In genomic region chr6:52799272-52799671, GRCh38 we compare ENCODE assay signal across 11 cellular contexts. TPM values are rescaled to one million over a fixed set of nuclear protein-coding genes. Genes with fewer than 3 reads are reported as not detected.
A peak's percentile ranks its signal among the peaks of the same experiment; 100 is the strongest.
DNase-seq lines count a peak whose midpoint lies in the region; TF ChIP-seq lines count a peak whose summit lies in the region.
"Not testable (repeated sequence)": the region's sequence is repeated elsewhere in the genome, so short reads cannot be mapped to it uniquely, and the experiment has no call there.
"Had no signal": no experiment of that assay in that cellular context is flagged by ENCODE, and none has a peak within 500 bp of the region (broad histone marks: within the 10 kb centered on the region; RNA-seq: fewer than 3 reads in every experiment).

No MANE protein-coding gene starts in this region.

- H3K27me3 Mint-ChIP-seq in HFFc6 (ENCODE audit: insufficient read depth): not testable (repeated sequence)

- peak; percentile 45 for DNase-seq in AG04449 (ENCODE audit: low read depth, low spot score)
- peak; percentile 82 for DNase-seq in EH (ENCODE audit: low read depth)
- peak; percentile 63 for DNase-seq in HFFc6
- peak; percentile 34 for DNase-seq in RPMI7951 (ENCODE audit: low read depth)
- DNase-seq in astrocyte of the spinal cord (ENCODE audit: low read depth, low spot score): peak; percentile 58
- peak; percentile 5 to 90 for DNase-seq in fibroblast of lung (ENCODE audit: low read depth in 2 of 2)
- DNase-seq in hepatocyte (ENCODE audit: low spot score): not testable (repeated sequence)
- peak; percentile 25 for DNase-seq in renal cortical epithelial cell (ENCODE audit: low read depth)

- not testable (repeated sequence) for H3K4me1 ChIP-seq in fibroblast of lung (ENCODE audit: control insufficient read depth, extremely low read depth, insufficient read depth, low read length); hepatocyte (ENCODE audit: insufficient read depth)

- not testable (repeated sequence) for H3K9me3 ChIP-seq in fibroblast of lung (ENCODE audit: control insufficient read depth, insufficient read depth, low read depth, low read length); hepatocyte (ENCODE audit: low read depth)

- not testable (repeated sequence) for H3K36me3 Mint-ChIP-seq in HFFc6 (ENCODE audit: low read depth)

- not testable (repeated sequence) for H3K4me3 Mint-ChIP-seq in HFFc6

- TF ChIP-seq CTCF in AG04449 (IDR thresholded peaks at IDR 0.05; ENCODE audit: insufficient read depth, low read length, missing control alignments); HFFc6 (IDR thresholded peaks at IDR 0.05); astrocyte of the spinal cord (IDR thresholded peaks at IDR 0.05; ENCODE audit: low read depth, low read length); fibroblast of lung (conservative IDR thresholded peaks at IDR 0.05 in 1 of 2, IDR thresholded peaks at IDR 0.05 in 1 of 2; ENCODE audit: low read depth in 1 of 2, low read length in 2 of 2); hepatocyte (IDR thresholded peaks at IDR 0.05; ENCODE audit: poor library complexity): not testable (repeated sequence)

- not testable (repeated sequence) for H3K79me2 ChIP-seq in fibroblast of lung (ENCODE audit: control insufficient read depth, insufficient read depth, low read length)
- peaks cover 20% of the 10 kb centered on the region for H3K79me2 ChIP-seq in hepatocyte

- H3K4me2 ChIP-seq in fibroblast of lung (ENCODE audit: extremely low read depth, insufficient read depth, low read length): not testable (repeated sequence)
- peak overlapping the region; percentile 70 for H3K4me2 ChIP-seq in hepatocyte

- H3K4me1 Mint-ChIP-seq in HFFc6 (ENCODE audit: low read depth): peaks cover 19% of the 10 kb centered on the region

- H3K9ac ChIP-seq in fibroblast of lung (ENCODE audit: insufficient read depth, low read length): not testable (repeated sequence)

- H3K36me3 ChIP-seq in fibroblast of lung (ENCODE audit: control insufficient read depth, insufficient read depth, low read length); hepatocyte (replicated peaks; ENCODE audit: insufficient read depth, low read depth): not testable (repeated sequence)

- WGBS in hepatocyte (ENCODE audit: low lambda C conversion rate, missing lambda C conversion rate): 91% methylated on average over 1 of the region's 1 CpG

- H3K27me3 ChIP-seq in fibroblast of lung (ENCODE audit: control insufficient read depth, insufficient read depth, low read length); hepatocyte: not testable (repeated sequence)

- H2AFZ ChIP-seq in fibroblast of lung (ENCODE audit: low read length); hepatocyte: not testable (repeated sequence)

- H3K27ac Mint-ChIP-seq in HFFc6: peak overlapping the region; percentile 34; the same call in 1 of the 2 replicates

- POLR2A ChIA-PET in AG04449 (lab: Yijun Ruan, JAX): not testable (repeated sequence)

- H3K9me3 Mint-ChIP-seq in HFFc6: not testable (repeated sequence)

- not testable (repeated sequence) for H3K27ac ChIP-seq in fibroblast of lung (ENCODE audit: insufficient read depth, low read length); hepatocyte

- H3K4me3 ChIP-seq in AG04449 (ENCODE audit: low read depth, low read length); astrocyte of the spinal cord (ENCODE audit: low read depth, low read length); fibroblast of lung (replicated peaks in 1 of 4; ENCODE audit: control extremely low read depth in 1 of 4, insufficient read depth in 1 of 4, low read depth in 3 of 4, low read length in 4 of 4); hepatocyte: not testable (repeated sequence)

- CTCF ChIA-PET in AG04449 (lab: Yijun Ruan, JAX): not testable (repeated sequence)

- not testable (repeated sequence) for H3K9me2 ChIP-seq in hepatocyte (replicated peaks; ENCODE audit: insufficient read depth)

- in situ Hi-C loops in astrocyte of the spinal cord (cut with HindIII; ENCODE audit: low sequenced_read_pairs): not testable (repeated sequence)

- H4K20me1 ChIP-seq in fibroblast of lung (ENCODE audit: control insufficient read depth, extremely low read depth, insufficient read depth, low read length); hepatocyte (ENCODE audit: insufficient read depth, poor library complexity, severe bottlenecking): not testable (repeated sequence)

RNA-seq across cellular contexts. Expression of gene GSTA1, which starts 4.3 kb away (rescaled TPM):
- under 1 TPM in 3 of 6 experiments, not detected in 3; 0.23 to 0.47 (median 0.28) TPM for total RNA-seq in HFFc6 (2021; fragmentation: NEBNext Ultra II Directional; extraction: Animal tissue kit (Norgen Biotek cat#: 25700))
- total RNA-seq in RPMI7951 (2014; rRNA removed; shearing (Covaris generic)): 0.48 and 0.68 TPM in 2 replicates
- under 0.01 TPM in 1 of 2 replicates, not detected in the other for total RNA-seq in fibroblast of lung
- not detected in 2 replicates for polyA plus RNA-seq in fibroblast of lung
- polyA plus RNA-seq in fibroblast of lung (2012): not detected in 2 replicates
- polyA minus RNA-seq in fibroblast of lung (ENCODE audit: low replicate concordance): not detected in 2 replicates
- 1,177 and 1,195 TPM in 2 replicates for total RNA-seq in hepatocyte
- 767 and 1,158 TPM in 2 replicates for polyA plus RNA-seq in hepatocyte
- total RNA-seq in renal cortical epithelial cell: 0.15 TPM in 1 of 2 replicates, not detected in the other
- total RNA-seq: CD8-positive, alpha-beta T cell had no signal

RNA-seq across cellular contexts. Expression of gene GSTA2, which starts 36.0 kb away (rescaled TPM):
- not detected for total RNA-seq in HFFc6 (2021; fragmentation: NEBNext Ultra II Directional; extraction: Animal tissue kit (Norgen Biotek cat#: 25700))
- not detected in 2 replicates for total RNA-seq in RPMI7951 (2014; rRNA removed; shearing (Covaris generic))
- total RNA-seq in fibroblast of lung (not detected in 2 replicates), hepatocyte (402 and 441 TPM in 2 replicates), renal cortical epithelial cell (0.15 TPM in 1 of 2 replicates, not detected in the other)
- polyA plus RNA-seq in fibroblast of lung (not detected in 2 replicates), hepatocyte (305 and 383 TPM in 2 replicates)
- not detected in 2 replicates for polyA plus RNA-seq in fibroblast of lung (2012)
- not detected in 2 replicates for polyA minus RNA-seq in fibroblast of lung (ENCODE audit: low replicate concordance)
- total RNA-seq: CD8-positive, alpha-beta T cell had no signal

RNA-seq across cellular contexts. Expression of gene GSTA5, which starts 41.3 kb away (rescaled TPM):
- not detected for total RNA-seq in HFFc6 (2021; fragmentation: NEBNext Ultra II Directional; extraction: Animal tissue kit (Norgen Biotek cat#: 25700))
- total RNA-seq in RPMI7951 (2014; rRNA removed; shearing (Covaris generic)): not detected in 2 replicates
- total RNA-seq in fibroblast of lung (not detected in 2 replicates), hepatocyte (not detected in 2 replicates), renal cortical epithelial cell (not detected in 2 replicates)
- polyA plus RNA-seq in fibroblast of lung (not detected in 2 replicates), hepatocyte (not detected in 2 replicates)
- polyA plus RNA-seq in fibroblast of lung (2012): not detected in 2 replicates
- polyA minus RNA-seq in fibroblast of lung (ENCODE audit: low replicate concordance): not detected in 2 replicates
- total RNA-seq: Caco-2; CD8-positive, alpha-beta T cell; Peyer's patch had no signal

Comparison
In these comparisons a context has a peak if more than half of its experiments do, and no peak if none do; other contexts are left out.
1. RNA of gene GSTA1, which starts 4.3 kb away (total RNA-seq): 1,177 to 1,195 TPM in hepatocyte; 0.48 to 0.68 TPM in RPMI7951, 0.23 to 0.47 TPM in HFFc6, 0.15 TPM in renal cortical epithelial cell and under 0.01 TPM in fibroblast of lung; every median in the first group is over 100 times any median in the second.
2. RNA of gene GSTA2, which starts 36.0 kb away (total RNA-seq): 402 to 441 TPM in hepatocyte; 0.15 TPM in renal cortical epithelial cell, not detected in HFFc6, not detected in RPMI7951 and not detected in fibroblast of lung; every median in the first group is over 100 times any median in the second.